In the genomic region with DNA sequence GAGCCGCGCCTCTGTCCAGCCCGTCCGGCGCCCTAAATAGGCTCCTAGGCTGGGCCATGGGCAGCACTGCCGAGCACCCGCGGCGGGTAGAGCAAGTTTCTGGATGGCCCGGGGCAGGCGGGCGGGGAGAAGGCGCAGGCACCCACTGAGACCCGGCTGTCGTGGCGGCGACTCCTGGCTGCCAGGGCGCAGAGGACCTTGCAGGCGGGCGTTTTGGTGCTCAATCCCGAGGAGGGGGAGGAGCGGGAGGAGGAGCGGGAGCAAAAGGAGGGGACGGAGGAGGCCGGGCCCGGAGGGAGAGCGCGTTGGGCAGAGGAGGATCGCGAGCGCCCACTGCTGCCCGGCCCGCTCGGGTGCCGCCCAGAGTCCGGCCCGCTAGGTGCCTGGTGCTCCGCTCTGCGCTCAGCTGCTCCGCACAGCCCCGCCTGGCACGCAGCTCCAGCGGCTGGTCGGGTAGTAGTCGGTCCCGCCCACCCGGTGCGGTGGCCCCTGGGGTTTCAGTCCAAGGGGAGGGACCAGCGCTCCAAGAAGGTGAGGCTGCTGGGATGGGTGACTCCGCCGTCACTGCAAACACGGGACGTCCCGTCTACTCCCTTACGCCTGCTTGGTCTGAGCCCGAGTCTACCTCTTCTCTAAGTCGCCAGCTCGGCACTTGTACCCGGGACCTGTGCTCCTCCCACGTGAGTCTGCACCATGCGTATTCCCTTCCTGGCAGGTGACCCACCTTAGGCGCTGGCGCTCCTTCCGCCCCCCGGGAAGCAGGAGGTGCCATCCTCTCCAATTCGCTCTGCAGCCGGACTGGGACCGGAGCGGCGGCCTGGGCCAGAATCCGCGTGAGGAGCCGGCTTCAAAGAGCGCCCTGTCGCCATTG, we compare ENCODE assay signal across 8 cellular contexts. TPM values are rescaled to one million over a fixed set of nuclear protein-coding genes. Genes with fewer than 3 reads are reported as not detected.
DNase-seq lines count a peak whose midpoint lies in the region; ATAC-seq lines count a peak whose summit lies in the region.

A gene (minus strand): TSS at position 194 of the 871 bp plus-strand sequence. CDS start 28,889 bp downstream, outside the sequence.

- no peaks in the 10 kb centered on the region for H3K4me1 Mint-ChIP-seq in activated T-helper 1 cell treated with anti-CD3 and anti-CD28 coated beads, Interleukin-12 subunit alpha, Interleukin-12 subunit beta, Interleukin-2, Interleukin-4 antibody, amounts not matched to agents 30 ng/mL and 10 ng/mL and 1 ng/mL, durations not matched to agents 14 hours and 24 hours and 36 hours (ENCODE audit: low read depth)
- peaks cover 8 to 12% of the 10 kb centered on the region in 2 donors for H3K4me1 Mint-ChIP-seq in natural killer cell treated with Interleukin-12 subunit alpha and Interleukin-12 subunit beta and Interleukin-15 and Interleukin-18, amount 100 ng/mL, for 72 hours (ENCODE audit: low read depth in 2 of 2)

- H3K27ac Mint-ChIP-seq in activated T-helper 1 cell treated with anti-CD3 and anti-CD28 coated beads, Interleukin-12 subunit alpha, Interleukin-12 subunit beta, Interleukin-2, Interleukin-4 antibody, amounts not matched to agents 30 ng/mL and 10 ng/mL and 1 ng/mL, durations not matched to agents 14 hours and 24 hours and 36 hours, result peak within 1 kb of the TSS; percentile 23
- H3K27ac Mint-ChIP-seq in natural killer cell treated with Interleukin-12 subunit alpha and Interleukin-12 subunit beta and Interleukin-15 and Interleukin-18, amount 100 ng/mL, for 72 hours, result no peak within 1 kb of the TSS

- H3K4me3 Mint-ChIP-seq in activated T-helper 1 cell treated with anti-CD3 and anti-CD28 coated beads, Interleukin-12 subunit alpha, Interleukin-12 subunit beta, Interleukin-2, Interleukin-4 antibody, amounts not matched to agents 30 ng/mL and 10 ng/mL and 1 ng/mL, durations not matched to agents 14 hours and 24 hours and 36 hours, result peak within 1 kb of the TSS; percentile 54
- H3K4me3 Mint-ChIP-seq in natural killer cell treated with Interleukin-12 subunit alpha and Interleukin-12 subunit beta and Interleukin-15 and Interleukin-18, amount 100 ng/mL, for 72 hours, result peak within 1 kb of the TSS; percentile 68

- peak within 1 kb of the TSS; percentile 36 for H3K27ac ChIP-seq in temporal lobe (ENCODE audit: low read depth, low read length)

- H3K36me3 Mint-ChIP-seq in activated T-helper 1 cell treated with anti-CD3 and anti-CD28 coated beads, Interleukin-12 subunit alpha, Interleukin-12 subunit beta, Interleukin-2, Interleukin-4 antibody, amounts not matched to agents 30 ng/mL and 10 ng/mL and 1 ng/mL, durations not matched to agents 14 hours and 24 hours and 36 hours (ENCODE audit: low read depth), result no peaks in the 10 kb centered on the region
- H3K36me3 Mint-ChIP-seq in natural killer cell treated with Interleukin-12 subunit alpha and Interleukin-12 subunit beta and Interleukin-15 and Interleukin-18, amount 100 ng/mL, for 72 hours, result no peaks in the 10 kb centered on the region

- peaks cover 54% of the 10 kb centered on the region for H3K27me3 Mint-ChIP-seq in activated T-helper 1 cell treated with anti-CD3 and anti-CD28 coated beads, Interleukin-12 subunit alpha, Interleukin-12 subunit beta, Interleukin-2, Interleukin-4 antibody, amounts not matched to agents 30 ng/mL and 10 ng/mL and 1 ng/mL, durations not matched to agents 14 hours and 24 hours and 36 hours (ENCODE audit: insufficient read depth)
- H3K27me3 Mint-ChIP-seq in natural killer cell treated with Interleukin-12 subunit alpha and Interleukin-12 subunit beta and Interleukin-15 and Interleukin-18, amount 100 ng/mL, for 72 hours, result peaks cover 16 to 29% of the 10 kb centered on the region in 2 donors

- H3K9me3 Mint-ChIP-seq in activated T-helper 1 cell treated with anti-CD3 and anti-CD28 coated beads, Interleukin-12 subunit alpha, Interleukin-12 subunit beta, Interleukin-2, Interleukin-4 antibody, amounts not matched to agents 30 ng/mL and 10 ng/mL and 1 ng/mL, durations not matched to agents 14 hours and 24 hours and 36 hours, result no peaks in the 10 kb centered on the region
- H3K9me3 Mint-ChIP-seq in natural killer cell treated with Interleukin-12 subunit alpha and Interleukin-12 subunit beta and Interleukin-15 and Interleukin-18, amount 100 ng/mL, for 72 hours, result no peaks in the 10 kb centered on the region

- peak; percentile 58 for ATAC-seq in HG02970 (IDR thresholded peaks at IDR 0.05; ENCODE audit: low FRiP score, unreplicated experiment)
- peak; percentile 80 to 86 for ATAC-seq in natural killer cell treated with Interleukin-12 subunit alpha and Interleukin-12 subunit beta and Interleukin-15 and Interleukin-18, amount 100 ng/mL, for 72 hours

- intact Hi-C loops in activated T-helper 1 cell treated with anti-CD3 and anti-CD28 coated beads, Interleukin-12 subunit alpha, Interleukin-12 subunit beta, Interleukin-2, Interleukin-4 antibody, amounts not matched to agents 30 ng/mL and 10 ng/mL and 1 ng/mL, durations not matched to agents 14 hours and 24 hours and 36 hours (cut with micrococcal nuclease), result loop anchor here (10.0 kb wide), 2 partner anchors 526 to 694 kb away; no protein-coding TSS in a partner anchor

- peak; percentile 72 for DNase-seq in activated CD8-positive, alpha-beta memory T cell treated with anti-CD3 and anti-CD28 coated beads for 24 hours
- no peak for DNase-seq in activated CD8-positive, alpha-beta memory T cell treated with anti-CD3 and anti-CD28 coated beads, Interleukin-2, amount 50 U/mL, for 4 hours
- peak; percentile 81 to 83 for DNase-seq in NCI-H2081 (lab: John Stamatoyannopoulos, UW)
- DNase-seq in activated T-helper 1 cell treated with anti-CD3 and anti-CD28 coated beads, Interleukin-12 subunit alpha, Interleukin-12 subunit beta, Interleukin-2, Interleukin-4 antibody, amounts not matched to agents 30 ng/mL and 10 ng/mL and 1 ng/mL, durations not matched to agents 14 hours and 24 hours and 36 hours (ENCODE audit: low spot score), result peak; percentile 4
- peak; percentile 45 for DNase-seq in foreskin melanocyte
- peak; percentile 61 for DNase-seq in natural killer cell treated with Interleukin-12 subunit alpha and Interleukin-12 subunit beta and Interleukin-15 and Interleukin-18, amount 100 ng/mL, for 72 hours (ENCODE audit: low spot score)

RNA-seq across cellular contexts. Expression of the gene that starts here (rescaled TPM):
- total RNA-seq in activated T-helper 1 cell treated with anti-CD3 and anti-CD28 coated beads, Interleukin-12 subunit alpha, Interleukin-12 subunit beta, Interleukin-2, Interleukin-4 antibody, amounts not matched to agents 30 ng/mL and 10 ng/mL and 1 ng/mL, durations not matched to agents 14 hours and 24 hours and 36 hours, result 0.31 and 0.51 TPM in 2 replicates
- total RNA-seq in natural killer cell treated with Interleukin-12 subunit alpha and Interleukin-12 subunit beta and Interleukin-15 and Interleukin-18, amount 100 ng/mL, for 72 hours, result not detected
- 4.4 TPM for total RNA-seq in temporal lobe

Comparison
In these comparisons a context has a peak if more than half of its experiments do, and no peak if none do; other contexts are left out.
1. Peak in DNase-seq in activated T-helper 1 cell treated with anti-CD3 and anti-CD28 coated beads, Interleukin-12 subunit alpha, Interleukin-12 subunit beta, Interleukin-2, Interleukin-4 antibody, amounts not matched to agents 30 ng/mL and 10 ng/mL and 1 ng/mL, durations not matched to agents 14 hours and 24 hours and 36 hours; RNA of the gene not detected or under 1 TPM.
2. Peak in DNase-seq and ATAC-seq in natural killer cell treated with Interleukin-12 subunit alpha and Interleukin-12 subunit beta and Interleukin-15 and Interleukin-18, amount 100 ng/mL, for 72 hours; RNA of the gene not detected or under 1 TPM.